8 cellular contexts compared by ENCODE assay signal in the genomic region with DNA sequence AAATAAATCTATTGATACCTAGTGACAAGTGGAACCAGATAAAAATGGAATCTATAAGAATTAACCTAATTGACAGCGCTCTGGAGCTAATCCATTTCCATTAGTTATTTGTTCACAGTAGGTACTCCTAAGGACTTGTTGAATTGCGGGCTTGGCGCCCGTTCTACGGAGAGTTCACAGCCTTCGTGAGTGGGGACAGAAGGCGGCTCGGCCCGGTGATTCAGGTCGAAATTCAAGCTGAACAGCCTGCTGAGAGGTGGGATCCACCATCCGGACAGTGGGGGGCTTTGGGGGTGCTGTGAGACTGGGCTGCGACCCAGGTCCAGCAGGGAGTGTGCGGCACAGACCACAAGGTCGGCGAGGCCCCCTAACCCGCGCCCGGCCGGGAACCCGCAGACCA. TPM values are rescaled to one million over a fixed set of nuclear protein-coding genes. Genes with fewer than 3 reads are reported as not detected.
A peak's percentile ranks its signal among the peaks of the same experiment; 100 is the strongest.
DNase-seq lines count a peak whose midpoint lies in the region; ATAC-seq and TF ChIP-seq lines count a peak whose summit lies in the region.

No MANE protein-coding gene starts in this region.

- peak overlapping the region; percentile 80 for H2AFZ ChIP-seq in osteoblast (ENCODE audit: low read length)

- H3K36me3 Mint-ChIP-seq in IgD-negative memory B cell, result no peaks in the 10 kb centered on the region
- H3K36me3 Mint-ChIP-seq in activated CD4-positive, alpha-beta memory T cell treated with anti-CD3 and anti-CD28 coated beads for 36 hours, result peaks cover 10% of the 10 kb centered on the region

- intact Hi-C loops in activated CD4-positive, alpha-beta memory T cell treated with anti-CD3 and anti-CD28 coated beads for 36 hours (cut with micrococcal nuclease), result loop anchor here (5.0 to 10.0 kb wide), 2 partner anchors 886 kb away; no protein-coding TSS in a partner anchor

- TF ChIP-seq POLR2A in GM18505 (IDR thresholded peaks at IDR 0.05; ENCODE audit: borderline replicate concordance, extremely low read depth, insufficient read depth, insufficient read length), result no peak

- H3K4me2 ChIP-seq in osteoblast (ENCODE audit: insufficient read depth, low read length), result peak overlapping the region; percentile 83

- no peaks in the 10 kb centered on the region for H3K9me3 ChIP-seq in osteoblast (ENCODE audit: low read depth, low read length)

- H3K27me3 ChIP-seq in osteoblast (ENCODE audit: insufficient read depth, low read length), result no peaks in the 10 kb centered on the region

- peak overlapping the region; percentile 92 for H3K27ac ChIP-seq in osteoblast (ENCODE audit: low read depth, low read length)

- H3K27ac Mint-ChIP-seq in IgD-negative memory B cell, result peak overlapping the region; percentile 91 to 99 (median 96)
- no peak overlapping the region for H3K27ac Mint-ChIP-seq in activated CD4-positive, alpha-beta memory T cell treated with anti-CD3 and anti-CD28 coated beads for 36 hours

- H3K4me1 ChIP-seq in osteoblast (ENCODE audit: insufficient read depth, low read length), result peaks cover 25% of the 10 kb centered on the region

- no peaks in the 10 kb centered on the region for H3K36me3 ChIP-seq in osteoblast (ENCODE audit: insufficient read depth, low read length)

- peaks cover 26 to 32% (median 31%) of the 10 kb centered on the region in 3 donors for H3K4me1 Mint-ChIP-seq in IgD-negative memory B cell
- peaks cover 21% of the 10 kb centered on the region for H3K4me1 Mint-ChIP-seq in activated CD4-positive, alpha-beta memory T cell treated with anti-CD3 and anti-CD28 coated beads for 36 hours (ENCODE audit: low read depth)

- H3K79me2 ChIP-seq in osteoblast (ENCODE audit: insufficient read depth, low read length), result peaks cover 41% of the 10 kb centered on the region

- peak overlapping the region; percentile 91 to 97 (median 96) for H3K4me3 Mint-ChIP-seq in IgD-negative memory B cell
- peak overlapping the region; percentile 79 for H3K4me3 Mint-ChIP-seq in activated CD4-positive, alpha-beta memory T cell treated with anti-CD3 and anti-CD28 coated beads for 36 hours

- ATAC-seq in GM18909 (IDR thresholded peaks at IDR 0.05; ENCODE audit: poor library complexity, unreplicated experiment) (peak; percentile 1), GM18505 (IDR thresholded peaks at IDR 0.05; ENCODE audit: unreplicated experiment) (no peak)

- peak; percentile 27 for DNase-seq in activated CD4-positive, alpha-beta memory T cell treated with anti-CD3 and anti-CD28 coated beads for 36 hours
- DNase-seq in foreskin fibroblast (peak in 1 of 2 donors; percentile 30), osteoblast (ENCODE audit: insufficient read length, low spot score, missing footprints) (no peak), NCI-H1436 treated with DMSO at 0.1 percent for 48 hours (lab: John Stamatoyannopoulos, UW) (no peak), kidney glomerular epithelial cell (lab: John Stamatoyannopoulos, UW) (no peak)

- peaks cover 6% of the 10 kb centered on the region for H3K27me3 Mint-ChIP-seq in IgD-negative memory B cell
- H3K27me3 Mint-ChIP-seq in activated CD4-positive, alpha-beta memory T cell treated with anti-CD3 and anti-CD28 coated beads for 36 hours, result peaks cover 6% of the 10 kb centered on the region

- CTCF ChIA-PET in activated CD4-positive, alpha-beta memory T cell treated with anti-CD3 and anti-CD28 coated beads for 36 hours (lab: Charles Lee), result interaction anchor here (1.3 to 1.7 kb wide), 3 partner anchors 8 to 15 kb away, joined by 3 to 6 read pairs (median 4); no protein-coding TSS in a partner anchor

- H3K9me3 Mint-ChIP-seq in IgD-negative memory B cell, result no peaks in the 10 kb centered on the region
- H3K9me3 Mint-ChIP-seq in activated CD4-positive, alpha-beta memory T cell treated with anti-CD3 and anti-CD28 coated beads for 36 hours, result no peaks in the 10 kb centered on the region

- H3K4me3 ChIP-seq in foreskin fibroblast (ENCODE audit: low read depth in 1 of 2, low read length in 2 of 2), result peak overlapping the region; percentile 85 to 95
- H3K4me3 ChIP-seq in osteoblast (ENCODE audit: insufficient read depth, low read length), result peak overlapping the region; percentile 91

- TF ChIP-seq CTCF in foreskin fibroblast (IDR thresholded peaks at IDR 0.05; ENCODE audit: low read depth, low read length) (no peak), osteoblast (IDR thresholded peaks at IDR 0.05; ENCODE audit: extremely low read depth, low read depth, low read length) (no peak)

- POLR2A ChIA-PET in activated CD4-positive, alpha-beta memory T cell treated with anti-CD3 and anti-CD28 coated beads for 36 hours (lab: Charles Lee), result interaction anchor here (1.0 to 3.5 kb wide), 8 partner anchors 8 to 764 kb away, joined by 3 to 34 read pairs (median 6); partner anchors contain the start of gene RPL14

- peaks cover 33% of the 10 kb centered on the region for H4K20me1 ChIP-seq in osteoblast (ENCODE audit: insufficient read depth, low read length)

RNA-seq across cellular contexts. Expression of gene CTNNB1, which starts 0.8 kb away (rescaled TPM):
- polyA plus RNA-seq in IgD-negative memory B cell, result 45.7 TPM
- total RNA-seq in activated CD4-positive, alpha-beta memory T cell treated with anti-CD3 and anti-CD28 coated beads for 36 hours, result 100 to 1,000 TPM; 131 to 132 TPM
- total RNA-seq in osteoblast, result 1,105 and 1,165 TPM in 2 replicates
